ENCODE assay signal across 1 cellular context in the genomic region with DNA sequence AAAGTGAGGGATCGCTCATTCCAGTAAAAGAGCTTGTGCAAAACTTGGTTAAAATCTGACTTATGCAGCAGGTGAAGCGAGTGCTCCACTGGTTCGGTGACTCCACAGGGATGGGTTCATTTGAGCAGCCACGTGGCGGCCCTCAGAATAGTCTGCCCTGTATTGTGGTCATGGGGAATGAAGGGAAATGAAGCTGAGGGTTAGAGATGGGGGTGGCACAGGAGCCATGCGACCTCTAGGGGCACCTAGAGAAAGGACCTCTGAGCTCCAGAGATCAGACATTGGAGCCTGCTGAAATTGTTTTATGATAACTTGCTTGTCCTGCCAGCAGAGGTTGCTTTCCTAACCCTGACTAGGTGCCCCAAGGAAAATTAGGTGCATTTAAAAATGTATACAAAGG.
TF ChIP-seq lines count a peak whose summit lies in the region.

No MANE protein-coding gene starts in this region.

TF ChIP-seq in GM23338, 12 proteins besides CTCF, POLR2A, EP300 and RAD21:
- TF ChIP-seq, protein P1, sequence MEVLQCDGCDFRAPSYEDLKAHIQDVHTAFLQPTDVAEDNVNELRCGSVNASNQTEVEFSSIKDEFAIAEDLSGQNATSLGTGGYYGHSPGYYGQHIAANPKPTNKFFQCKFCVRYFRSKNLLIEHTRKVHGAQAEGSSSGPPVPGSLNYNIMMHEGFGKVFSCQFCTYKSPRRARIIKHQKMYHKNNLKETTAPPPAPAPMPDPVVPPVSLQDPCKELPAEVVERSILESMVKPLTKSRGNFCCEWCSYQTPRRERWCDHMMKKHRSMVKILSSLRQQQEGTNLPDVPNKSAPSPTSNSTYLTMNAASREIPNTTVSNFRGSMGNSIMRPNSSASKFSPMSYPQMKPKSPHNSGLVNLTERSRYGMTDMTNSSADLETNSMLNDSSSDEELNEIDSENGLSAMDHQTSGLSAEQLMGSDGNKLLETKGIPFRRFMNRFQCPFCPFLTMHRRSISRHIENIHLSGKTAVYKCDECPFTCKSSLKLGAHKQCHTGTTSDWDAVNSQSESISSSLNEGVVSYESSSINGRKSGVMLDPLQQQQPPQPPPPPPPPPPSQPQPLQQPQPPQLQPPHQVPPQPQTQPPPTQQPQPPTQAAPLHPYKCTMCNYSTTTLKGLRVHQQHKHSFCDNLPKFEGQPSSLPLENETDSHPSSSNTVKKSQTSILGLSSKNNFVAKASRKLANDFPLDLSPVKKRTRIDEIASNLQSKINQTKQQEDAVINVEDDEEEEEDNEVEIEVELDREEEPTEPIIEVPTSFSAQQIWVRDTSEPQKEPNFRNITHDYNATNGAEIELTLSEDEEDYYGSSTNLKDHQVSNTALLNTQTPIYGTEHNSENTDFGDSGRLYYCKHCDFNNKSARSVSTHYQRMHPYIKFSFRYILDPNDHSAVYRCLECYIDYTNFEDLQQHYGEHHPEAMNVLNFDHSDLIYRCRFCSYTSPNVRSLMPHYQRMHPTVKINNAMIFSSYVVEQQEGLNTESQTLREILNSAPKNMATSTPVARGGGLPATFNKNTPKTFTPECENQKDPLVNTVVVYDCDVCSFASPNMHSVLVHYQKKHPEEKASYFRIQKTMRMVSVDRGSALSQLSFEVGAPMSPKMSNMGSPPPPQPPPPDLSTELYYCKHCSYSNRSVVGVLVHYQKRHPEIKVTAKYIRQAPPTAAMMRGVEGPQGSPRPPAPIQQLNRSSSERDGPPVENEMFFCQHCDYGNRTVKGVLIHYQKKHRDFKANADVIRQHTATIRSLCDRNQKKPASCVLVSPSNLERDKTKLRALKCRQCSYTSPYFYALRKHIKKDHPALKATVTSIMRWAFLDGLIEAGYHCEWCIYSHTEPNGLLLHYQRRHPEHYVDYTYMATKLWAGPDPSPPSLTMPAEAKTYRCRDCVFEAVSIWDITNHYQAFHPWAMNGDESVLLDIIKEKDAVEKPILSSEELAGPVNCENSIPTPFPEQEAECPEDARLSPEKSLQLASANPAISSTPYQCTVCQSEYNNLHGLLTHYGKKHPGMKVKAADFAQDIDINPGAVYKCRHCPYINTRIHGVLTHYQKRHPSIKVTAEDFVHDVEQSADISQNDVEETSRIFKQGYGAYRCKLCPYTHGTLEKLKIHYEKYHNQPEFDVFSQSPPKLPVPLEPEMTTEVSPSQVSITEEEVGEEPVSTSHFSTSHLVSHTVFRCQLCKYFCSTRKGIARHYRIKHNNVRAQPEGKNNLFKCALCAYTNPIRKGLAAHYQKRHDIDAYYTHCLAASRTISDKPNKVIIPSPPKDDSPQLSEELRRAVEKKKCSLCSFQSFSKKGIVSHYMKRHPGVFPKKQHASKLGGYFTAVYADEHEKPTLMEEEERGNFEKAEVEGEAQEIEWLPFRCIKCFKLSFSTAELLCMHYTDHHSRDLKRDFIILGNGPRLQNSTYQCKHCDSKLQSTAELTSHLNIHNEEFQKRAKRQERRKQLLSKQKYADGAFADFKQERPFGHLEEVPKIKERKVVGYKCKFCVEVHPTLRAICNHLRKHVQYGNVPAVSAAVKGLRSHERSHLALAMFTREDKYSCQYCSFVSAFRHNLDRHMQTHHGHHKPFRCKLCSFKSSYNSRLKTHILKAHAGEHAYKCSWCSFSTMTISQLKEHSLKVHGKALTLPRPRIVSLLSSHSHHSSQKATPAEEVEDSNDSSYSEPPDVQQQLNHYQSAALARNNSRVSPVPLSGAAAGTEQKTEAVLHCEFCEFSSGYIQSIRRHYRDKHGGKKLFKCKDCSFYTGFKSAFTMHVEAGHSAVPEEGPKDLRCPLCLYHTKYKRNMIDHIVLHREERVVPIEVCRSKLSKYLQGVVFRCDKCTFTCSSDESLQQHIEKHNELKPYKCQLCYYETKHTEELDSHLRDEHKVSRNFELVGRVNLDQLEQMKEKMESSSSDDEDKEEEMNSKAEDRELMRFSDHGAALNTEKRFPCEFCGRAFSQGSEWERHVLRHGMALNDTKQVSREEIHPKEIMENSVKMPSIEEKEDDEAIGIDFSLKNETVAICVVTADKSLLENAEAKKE (CRISPR knock-in tag; IDR thresholded peaks at IDR 0.05), result peak; percentile 47; the same call in 1 of the 2 replicates
- TF ChIP-seq ZNF114 (CRISPR knock-in tag; IDR thresholded peaks at IDR 0.05), result no peak
